ENCODE assay signal across 8 cellular contexts in genomic region chr10:44864042-44864436, GRCh38. TPM values are rescaled to one million over a fixed set of nuclear protein-coding genes. Genes with fewer than 3 reads are reported as not detected.
DNase-seq lines count a peak whose midpoint lies in the region; ATAC-seq and TF ChIP-seq lines count a peak whose summit lies in the region.

No MANE protein-coding gene starts in this region.

- ATAC-seq in natural killer cell: peak; percentile 30 to 44 (median 35)

- H3K4me1 Mint-ChIP-seq in natural killer cell: peaks cover 16% of the 10 kb centered on the region in 2 donors

- H3K27me3 Mint-ChIP-seq in natural killer cell (ENCODE audit: low read depth in 2 of 2): peaks cover 45 to 69% of the 10 kb centered on the region in 2 donors

- peak overlapping the region; percentile 45 to 70 for H3K9ac ChIP-seq in duodenal mucosa (ENCODE audit: low read depth in 1 of 2, low read length in 2 of 2)

- intact Hi-C loops in natural killer cell (cut with micrococcal nuclease): loop anchor here (1.0 kb wide), 1 partner anchor 1193 kb away; no protein-coding TSS in a partner anchor

- peak overlapping the region; percentile 83 to 88 for H3K4me3 ChIP-seq in duodenal mucosa (ENCODE audit: low read depth in 1 of 2, low read length in 2 of 2)

- no peak for TF ChIP-seq CTCF in natural killer cell (IDR thresholded peaks at IDR 0.05)

- H3K9me3 ChIP-seq in duodenal mucosa (ENCODE audit: control insufficient read depth in 1 of 2, low read length in 2 of 2): no peaks in the 10 kb centered on the region

- H3K4me3 Mint-ChIP-seq in natural killer cell: peak overlapping the region; percentile 91

- peaks cover 15 to 18% of the 10 kb centered on the region in 2 donors for H3K4me1 ChIP-seq in duodenal mucosa (ENCODE audit: control insufficient read depth in 1 of 2, insufficient read depth in 2 of 2, low read length in 2 of 2)

- H3K36me3 ChIP-seq in duodenal mucosa (ENCODE audit: control insufficient read depth in 1 of 2, insufficient read depth in 2 of 2, low read length in 2 of 2): no peaks in the 10 kb centered on the region

- H3K27me3 ChIP-seq in duodenal mucosa (ENCODE audit: control insufficient read depth in 1 of 2, insufficient read depth in 2 of 2, low read length in 2 of 2): peaks cover 9 to 13% of the 10 kb centered on the region in 2 donors

- H3K27ac Mint-ChIP-seq in natural killer cell: peak overlapping the region; percentile 29 to 65

- no peak overlapping the region for H3K27ac ChIP-seq in duodenal mucosa (ENCODE audit: low read depth, low read length)

- H3K9me3 Mint-ChIP-seq in natural killer cell: no peaks in the 10 kb centered on the region

- DNase-seq in DMS53 treated with DMSO at 0.1 percent for 48 hours (lab: John Stamatoyannopoulos, UW; ENCODE audit: unreplicated experiment) (peak; percentile 77), NCI-H526 treated with DMSO at 0.1 percent for 48 hours (lab: John Stamatoyannopoulos, UW) (peak; percentile 7), natural killer cell (no peak), HUDEP-2 (lab: John Stamatoyannopoulos, UW; ENCODE audit: unreplicated experiment in 76 of 76) (no peak), AML-193 (lab: John Stamatoyannopoulos, UW) (no peak), SK-N-DZ (ENCODE audit: low spot score) (no peak), NCI-H2081 (lab: John Stamatoyannopoulos, UW) (no peak)

- H3K36me3 Mint-ChIP-seq in natural killer cell: no peaks in the 10 kb centered on the region

RNA-seq across cellular contexts. Expression of gene TMEM72, which starts 47.1 kb away (rescaled TPM):
- total RNA-seq in natural killer cell: not detected
- polyA plus RNA-seq in SK-N-DZ (2014; cell fraction: cytosol; rRNA removed): not detected in 2 replicates
- not detected in 2 replicates for polyA plus RNA-seq in SK-N-DZ (2014; cell fraction: nucleus; rRNA removed)

Comparison
In these comparisons a context has a peak if more than half of its experiments do, and no peak if none do; other contexts are left out.
1. DNase-seq: peak in DMS53 treated with DMSO at 0.1 percent for 48 hours (single experiment) and NCI-H526 treated with DMSO at 0.1 percent for 48 hours (single experiment); none in natural killer cell (single experiment), HUDEP-2 (0 of 76), AML-193 (0 of 2), SK-N-DZ (single experiment) and NCI-H2081 (0 of 2).